In genomic region chrX:71183341-71183740, GRCh38 we compare ENCODE assay signal across 19 cellular contexts. TPM values are rescaled to one million over a fixed set of nuclear protein-coding genes. Genes with fewer than 3 reads are reported as not detected.
DNase-seq lines count a peak whose midpoint lies in the region; ATAC-seq, FAIRE-seq and TF ChIP-seq lines count a peak whose summit lies in the region.
"Had no signal": no experiment of that assay in that cellular context is flagged by ENCODE, and none has a peak within 500 bp of the region (broad histone marks: within the 10 kb centered on the region; RNA-seq: fewer than 3 reads in every experiment).

No MANE protein-coding gene starts in this region.

- H3K27me3 ChIP-seq in HepG2 (ENCODE audit: control insufficient read depth in 1 of 2, insufficient read depth in 2 of 2, low read length in 2 of 2): no peaks in the 10 kb centered on the region
- no peaks in the 10 kb centered on the region for H3K27me3 ChIP-seq in right lobe of liver

- no peaks in the 10 kb centered on the region for H3K79me2 ChIP-seq in HepG2 (ENCODE audit: insufficient read depth, low read length)

- no peak overlapping the region for H3K4me3 Mint-ChIP-seq in dendritic cell treated with granulocyte-macrophage colony-stimulating factor and Interleukin-4, amounts not matched to agents 40 ng/mL and 50 ng/mL, for 4 days
- no peak overlapping the region for H3K4me3 Mint-ChIP-seq in mesothelial cell of epicardium
- H3K4me3 Mint-ChIP-seq in activated CD4-positive, alpha-beta T cell treated with anti-CD3 and anti-CD28 coated beads for 36 hours: no peak overlapping the region

- ATAC-seq in HepG2: peak; percentile 77
- no peak for ATAC-seq in right lobe of liver
- no peak for ATAC-seq in activated CD4-positive, alpha-beta T cell treated with anti-CD3 and anti-CD28 coated beads for 36 hours
- ATAC-seq: A549, psoas muscle had no signal

- H3K36me3 ChIP-seq in HepG2 (replicated peaks in 1 of 2; ENCODE audit: control insufficient read depth in 1 of 2, insufficient read depth in 2 of 2, low read length in 2 of 2): no peaks in the 10 kb centered on the region
- H3K36me3 ChIP-seq in right lobe of liver: no peaks in the 10 kb centered on the region

- H3K27ac Mint-ChIP-seq in dendritic cell treated with granulocyte-macrophage colony-stimulating factor and Interleukin-4, amounts not matched to agents 40 ng/mL and 50 ng/mL, for 4 days: peak overlapping the region; percentile 22
- H3K27ac Mint-ChIP-seq in mesothelial cell of epicardium: peak overlapping the region; percentile 98
- no peak overlapping the region for H3K27ac Mint-ChIP-seq in activated CD4-positive, alpha-beta T cell treated with anti-CD3 and anti-CD28 coated beads for 36 hours

- no peaks in the 10 kb centered on the region for H4K20me1 ChIP-seq in HepG2 (ENCODE audit: insufficient read depth, low read length)

- peak; percentile 49 to 59; a peak in 3 of 4 replicates for TF ChIP-seq POLR2A in HepG2 (IDR thresholded peaks at IDR 0.05; ENCODE audit: insufficient read depth in 1 of 2, low read depth in 2 of 2, low read length in 2 of 2)
- no peak for TF ChIP-seq POLR2A in right lobe of liver (IDR thresholded peaks at IDR 0.05)

- H3K27ac ChIP-seq in HepG2 (ENCODE audit: extremely low read length, insufficient read depth, low read length) (peak overlapping the region; percentile 100), right lobe of liver (peak overlapping the region in 1 of 3 donors; percentile 75)
- H3K27ac ChIP-seq: psoas muscle had no signal

- H3K4me1 Mint-ChIP-seq in dendritic cell treated with granulocyte-macrophage colony-stimulating factor and Interleukin-4, amounts not matched to agents 40 ng/mL and 50 ng/mL, for 4 days (ENCODE audit: low read depth): peaks cover 11% of the 10 kb centered on the region
- peaks cover 30% of the 10 kb centered on the region for H3K4me1 Mint-ChIP-seq in mesothelial cell of epicardium
- peaks cover 13% of the 10 kb centered on the region for H3K4me1 Mint-ChIP-seq in activated CD4-positive, alpha-beta T cell treated with anti-CD3 and anti-CD28 coated beads for 36 hours

- no peaks in the 10 kb centered on the region for H3K9me3 ChIP-seq in HepG2 (ENCODE audit: low read length)
- H3K9me3 ChIP-seq in right lobe of liver: no peaks in the 10 kb centered on the region
- H3K9me3 ChIP-seq: A549, psoas muscle had no signal

- TF ChIP-seq EP300 in HepG2 (IDR thresholded peaks at IDR 0.05; ENCODE audit: low read depth in 2 of 2, low read length in 2 of 2): peak in 1 of 2 experiments; percentile 65; a peak in 2 of 4 replicates
- no peak for TF ChIP-seq EP300 in HepG2 (CRISPR knock-in tag; IDR thresholded peaks at IDR 0.05; ENCODE audit: borderline replicate concordance)

- no peak; the same call in 1 of the 2 replicates for TF ChIP-seq RAD21 in HepG2 (CRISPR knock-in tag; IDR thresholded peaks at IDR 0.05)

- peak; percentile 78 for DNase-seq in HepG2 (ENCODE audit: low spot score)
- DNase-seq in right lobe of liver: no peak
- DNase-seq in mesothelial cell of epicardium (ENCODE audit: low spot score in 2 of 2, unreplicated experiment in 2 of 2): no peak
- no peak for DNase-seq in activated CD4-positive, alpha-beta T cell treated with anti-CD3 and anti-CD28 coated beads for 36 hours
- no peak for DNase-seq in activated naive CD4-positive, alpha-beta T cell (lab: John Stamatoyannopoulos, UW)
- DNase-seq in medulla oblongata (ENCODE audit: extremely low spot score): no peak
- no peak for DNase-seq in glomerular visceral epithelial cell (ENCODE audit: extremely low spot score)
- DNase-seq: activated CD4-positive, CD25-positive, alpha-beta regulatory T cell treated with anti-CD3 and anti-CD28 coated beads, Interleukin-2, amount 50 U/mL, for 72 hours; activated naive CD8-positive, alpha-beta T cell treated with anti-CD3 and anti-CD28 coated beads for 36 hours; CD8-positive, alpha-beta memory T cell; central memory CD4-positive, alpha-beta T cell; kidney; NCI-H748 treated with DMSO at 0.1 percent for 48 hours; psoas muscle had no signal

- peaks cover 40% of the 10 kb centered on the region for H3K36me3 Mint-ChIP-seq in dendritic cell treated with granulocyte-macrophage colony-stimulating factor and Interleukin-4, amounts not matched to agents 40 ng/mL and 50 ng/mL, for 4 days (ENCODE audit: low read depth)
- H3K36me3 Mint-ChIP-seq in mesothelial cell of epicardium: no peaks in the 10 kb centered on the region
- H3K36me3 Mint-ChIP-seq in activated CD4-positive, alpha-beta T cell treated with anti-CD3 and anti-CD28 coated beads for 36 hours (ENCODE audit: low read depth): peaks cover 2% of the 10 kb centered on the region

- H3K9ac ChIP-seq in HepG2 (ENCODE audit: insufficient read depth, low read depth, low read length): peak overlapping the region; percentile 82

- in situ Hi-C loops in HepG2 (cut with HindIII; ENCODE audit: extremely low pct_ligation_motif_present, low pct_unique_long_range_greater_than_20kb): no loop called here

- H3K4me3 ChIP-seq in HepG2 (replicated peaks in 1 of 3; ENCODE audit: insufficient read depth in 1 of 3, low read depth in 2 of 3, low read length in 3 of 3) (peak overlapping the region; percentile 36 to 62 (median 49); a peak in 5 of 6 replicates), right lobe of liver (no peak overlapping the region)
- H3K4me3 ChIP-seq: A549 had no signal

- peak overlapping the region; percentile 82 for H3K4me2 ChIP-seq in HepG2 (ENCODE audit: low read depth, low read length)

- peaks cover 50% of the 10 kb centered on the region for H3K4me1 ChIP-seq in HepG2 (ENCODE audit: insufficient read depth, low read length)
- peaks cover 0 to 13% (median 0%) of the 10 kb centered on the region in 4 donors for H3K4me1 ChIP-seq in right lobe of liver
- H3K4me1 ChIP-seq: psoas muscle had no signal

- TF ChIP-seq CTCF in HepG2 (CRISPR knock-in tag; IDR thresholded peaks at IDR 0.05): no peak
- no peak for TF ChIP-seq CTCF in right lobe of liver (IDR thresholded peaks at IDR 0.05)
- no peak for TF ChIP-seq CTCF in mesothelial cell of epicardium (IDR thresholded peaks at IDR 0.05; ENCODE audit: unreplicated experiment)

- WGBS in HepG2 (ENCODE audit: low lambda C conversion rate): 0% methylated on average over 3 of the region's 6 CpGs
- WGBS in right lobe of liver (ENCODE audit: insufficient coverage, low coverage, low lambda C conversion rate, missing lambda C conversion rate): 40% methylated on average over 6 of the region's 6 CpGs

- intact Hi-C loops in HepG2 (cut with micrococcal nuclease; ENCODE audit: unreplicated experiment): loop anchor here (5.0 kb wide), 3 partner anchors 34 to 86 kb away; partner anchors contain the start of genes FOXO4 and ZMYM3
- intact Hi-C loops in right lobe of liver (cut with DNase I): no loop called here
- intact Hi-C loops in dendritic cell treated with granulocyte-macrophage colony-stimulating factor and Interleukin-4, amounts not matched to agents 40 ng/mL and 50 ng/mL, for 4 days (cut with micrococcal nuclease): loop anchor here (10.0 kb wide), 1 partner anchor 71 kb away; the partner anchor contains the start of gene ZMYM3
- intact Hi-C loops in activated CD4-positive, alpha-beta T cell treated with anti-CD3 and anti-CD28 coated beads for 36 hours (cut with DNase I, micrococcal nuclease): loop anchor here (5.0 to 10.0 kb wide), 4 partner anchors 66 to 1051 kb away; partner anchors contain the start of genes IGBP1 (in 1 of the 2), MED12 (in 1 of the 2) and TAF1 (in 1 of the 2)

- CTCF ChIA-PET in HepG2 (lab: Yijun Ruan, JAX; ENCODE audit: low intra/inter-chr PET ratio, low total read pairs): no interaction called here
- CTCF ChIA-PET in activated CD4-positive, alpha-beta T cell treated with anti-CD3 and anti-CD28 coated beads for 36 hours (lab: Charles Lee): no interaction called here

- FAIRE-seq in HepG2 (lab: Jason Lieb, UNC): peak; percentile 98
- FAIRE-seq: A549, G401.6, kidney had no signal

- H3K27me3 Mint-ChIP-seq in dendritic cell treated with granulocyte-macrophage colony-stimulating factor and Interleukin-4, amounts not matched to agents 40 ng/mL and 50 ng/mL, for 4 days: no peaks in the 10 kb centered on the region
- no peaks in the 10 kb centered on the region for H3K27me3 Mint-ChIP-seq in mesothelial cell of epicardium (ENCODE audit: low read depth)
- H3K27me3 Mint-ChIP-seq in activated CD4-positive, alpha-beta T cell treated with anti-CD3 and anti-CD28 coated beads for 36 hours: no peaks in the 10 kb centered on the region
- H3K27me3 Mint-ChIP-seq: activated naive CD8-positive, alpha-beta T cell treated with anti-CD3 and anti-CD28 coated beads for 36 hours had no signal

- POLR2A ChIA-PET in HepG2 (lab: Yijun Ruan, JAX): interaction anchor here (1.0 to 5.2 kb wide), 14 partner anchors 9 to 183 kb away, joined by 3 to 68 read pairs (median 12); partner anchors contain the start of genes GJB1, MED12, NONO and TAF1
- POLR2A ChIA-PET in activated CD4-positive, alpha-beta T cell treated with anti-CD3 and anti-CD28 coated beads for 36 hours (lab: Charles Lee): interaction anchor here (0.6 to 1.9 kb wide), 3 partner anchors 100 to 183 kb away, joined by 3 to 13 read pairs (median 12); partner anchors contain the start of genes NONO and TAF1

- H3K9me3 Mint-ChIP-seq in dendritic cell treated with granulocyte-macrophage colony-stimulating factor and Interleukin-4, amounts not matched to agents 40 ng/mL and 50 ng/mL, for 4 days: no peaks in the 10 kb centered on the region
- H3K9me3 Mint-ChIP-seq in mesothelial cell of epicardium: no peaks in the 10 kb centered on the region
- H3K9me3 Mint-ChIP-seq in activated CD4-positive, alpha-beta T cell treated with anti-CD3 and anti-CD28 coated beads for 36 hours (ENCODE audit: low read depth): no peaks in the 10 kb centered on the region
- H3K9me3 Mint-ChIP-seq: activated naive CD8-positive, alpha-beta T cell treated with anti-CD3 and anti-CD28 coated beads for 36 hours; CD8-positive, alpha-beta memory T cell had no signal

- no TSS peak for BruUV-seq in HepG2 (replicated peaks; lab: Mats Ljungman, UMichigan)

- H2AFZ ChIP-seq in HepG2 (ENCODE audit: low read length): peak overlapping the region; percentile 36

RNA-seq across cellular contexts. Expression of gene NLGN3, which starts 38.7 kb away (rescaled TPM):
- total RNA-seq in HepG2 (2016; rRNA removed; fragmentation: Illumina TruSeq; extraction: Trizol) (0.04 TPM in 1 of 2 replicates, not detected in the other), right lobe of liver (under 1 TPM in 5 of 6 experiments, not detected in 1; 0.12 to 0.25 (median 0.14) TPM), mesothelial cell of epicardium (3.3 to 3.5 TPM (median 3.3 TPM) in 3 replicates)
- total RNA-seq in HepG2 (2016; cell fraction: cytosol; rRNA removed; fragmentation: Illumina TruSeq; extraction: Trizol; ENCODE audit: low read depth): not detected in 2 replicates
- total RNA-seq in HepG2 (2016; cell fraction: insoluble cytoplasmic fraction; rRNA removed; fragmentation: Illumina TruSeq; extraction: Trizol): not detected in 2 replicates
- not detected in 2 replicates for total RNA-seq in HepG2 (2016; cell fraction: membrane; rRNA removed; fragmentation: Illumina TruSeq; extraction: Trizol)
- total RNA-seq in HepG2 (2016; cell fraction: nucleus; rRNA removed; fragmentation: Illumina TruSeq; extraction: Trizol): not detected in 2 replicates
- polyA plus RNA-seq in HepG2 (2011; rRNA removed): 0.16 and 0.29 TPM in 2 replicates
- polyA plus RNA-seq in HepG2 (2011; cell fraction: cytosol; rRNA removed): 0.05 and 0.19 TPM in 2 replicates
- polyA plus RNA-seq in HepG2 (2011; cell fraction: nucleus; rRNA removed): 1.1 and 1.7 TPM in 2 replicates
- polyA plus RNA-seq in HepG2 (2012): 0.36 and 0.51 TPM in 2 replicates
- not detected in 2 replicates for polyA plus RNA-seq in HepG2 (2016; cell fraction: cytosol; fragmentation: Illumina TruSeq; extraction: Trizol; ENCODE audit: low read depth)
- not detected in 2 replicates for polyA plus RNA-seq in HepG2 (2016; cell fraction: insoluble cytoplasmic fraction; fragmentation: Illumina TruSeq; extraction: Trizol; ENCODE audit: low read depth)
- polyA plus RNA-seq in HepG2 (2016; cell fraction: membrane; fragmentation: Illumina TruSeq; extraction: Trizol; ENCODE audit: low read depth): not detected in 2 replicates
- 0.23 and 0.24 TPM in 2 replicates for polyA plus RNA-seq in HepG2 (2016; cell fraction: nucleus; fragmentation: Illumina TruSeq; extraction: Trizol; ENCODE audit: insufficient read depth, low read depth)
- polyA minus RNA-seq in HepG2 (2011; rRNA and poly(A)+ RNA removed; ENCODE audit: low replicate concordance): 0.22 and 1.6 TPM in 2 replicates
- not detected in 2 replicates for polyA minus RNA-seq in HepG2 (2011; cell fraction: cytosol; rRNA and poly(A)+ RNA removed)
- polyA minus RNA-seq in HepG2 (2011; cell fraction: nucleus; rRNA and poly(A)+ RNA removed): 0.50 and 0.52 TPM in 2 replicates
- total RNA-seq in activated CD4-positive, alpha-beta T cell treated with anti-CD3 and anti-CD28 coated beads for 36 hours: under 1 TPM; 0.77 to 0.78 TPM

RNA-seq across cellular contexts. Expression of gene GJB1, which starts 39.7 kb away (rescaled TPM):
- total RNA-seq in HepG2 (2016; rRNA removed; fragmentation: Illumina TruSeq; extraction: Trizol): 47.8 and 111 TPM in 2 replicates
- total RNA-seq in HepG2 (2016; cell fraction: cytosol; rRNA removed; fragmentation: Illumina TruSeq; extraction: Trizol; ENCODE audit: low read depth): 30.0 and 31.9 TPM in 2 replicates
- 43.6 and 115 TPM in 2 replicates for total RNA-seq in HepG2 (2016; cell fraction: insoluble cytoplasmic fraction; rRNA removed; fragmentation: Illumina TruSeq; extraction: Trizol)
- total RNA-seq in HepG2 (2016; cell fraction: membrane; rRNA removed; fragmentation: Illumina TruSeq; extraction: Trizol): 50.9 and 52.8 TPM in 2 replicates
- total RNA-seq in HepG2 (2016; cell fraction: nucleus; rRNA removed; fragmentation: Illumina TruSeq; extraction: Trizol): 68.5 and 79.5 TPM in 2 replicates
- 161 and 197 TPM in 2 replicates for polyA plus RNA-seq in HepG2 (2011; rRNA removed)
- 307 and 330 TPM in 2 replicates for polyA plus RNA-seq in HepG2 (2011; cell fraction: cytosol; rRNA removed)
- polyA plus RNA-seq in HepG2 (2011; cell fraction: nucleus; rRNA removed): 86.1 and 111 TPM in 2 replicates
- polyA plus RNA-seq in HepG2 (2012): 102 and 110 TPM in 2 replicates
- polyA plus RNA-seq in HepG2 (2016; cell fraction: cytosol; fragmentation: Illumina TruSeq; extraction: Trizol; ENCODE audit: low read depth): 39.6 and 40.8 TPM in 2 replicates
- 45.8 and 50.6 TPM in 2 replicates for polyA plus RNA-seq in HepG2 (2016; cell fraction: insoluble cytoplasmic fraction; fragmentation: Illumina TruSeq; extraction: Trizol; ENCODE audit: low read depth)
- polyA plus RNA-seq in HepG2 (2016; cell fraction: membrane; fragmentation: Illumina TruSeq; extraction: Trizol; ENCODE audit: low read depth): 50.7 and 51.5 TPM in 2 replicates
- 115 and 127 TPM in 2 replicates for polyA plus RNA-seq in HepG2 (2016; cell fraction: nucleus; fragmentation: Illumina TruSeq; extraction: Trizol; ENCODE audit: insufficient read depth, low read depth)
- 332 TPM in 1 of 2 replicates, not detected in the other for polyA minus RNA-seq in HepG2 (2011; rRNA and poly(A)+ RNA removed; ENCODE audit: low replicate concordance)
- polyA minus RNA-seq in HepG2 (2011; cell fraction: cytosol; rRNA and poly(A)+ RNA removed): 64.5 and 82.6 TPM in 2 replicates
- polyA minus RNA-seq in HepG2 (2011; cell fraction: nucleus; rRNA and poly(A)+ RNA removed): 18.2 and 29.2 TPM in 2 replicates
- total RNA-seq in right lobe of liver: 100 to 1,000 TPM; 120 to 329 (median 205) TPM
- 0.11 TPM in 1 of 3 replicates, not detected in the others for total RNA-seq in mesothelial cell of epicardium
- not detected for total RNA-seq in activated CD4-positive, alpha-beta T cell treated with anti-CD3 and anti-CD28 coated beads for 36 hours
- total RNA-seq: activated naive CD8-positive, alpha-beta T cell treated with anti-CD3 and anti-CD28 coated beads for 36 hours; CD8-positive, alpha-beta memory T cell; psoas muscle; subcutaneous adipose tissue; T-helper 1 cell treated with Interleukin-12 subunit alpha and Interleukin-12 subunit beta and Interleukin-4 antibody, amounts not matched to agents 30 ng/mL and 1 ng/mL, for 36 hours had no signal
- polyA plus RNA-seq: CD8-positive, alpha-beta memory T cell had no signal

Comparison
In these comparisons a context has a peak if more than half of its experiments do, and no peak if none do; other contexts are left out.
1. H3K4me3 ChIP-seq: peak in HepG2 (3 of 3); none in right lobe of liver (0 of 3).
2. intact Hi-C loops: an anchor here in HepG2 (5.0 kb wide), dendritic cell treated with granulocyte-macrophage colony-stimulating factor and Interleukin-4, amounts not matched to agents 40 ng/mL and 50 ng/mL, for 4 days (10.0 kb wide) and activated CD4-positive, alpha-beta T cell treated with anti-CD3 and anti-CD28 coated beads for 36 hours (5.0 to 10.0 kb wide); none called in right lobe of liver.
3. RNA of gene GJB1, which starts 39.7 kb away (total RNA-seq): 120 to 329 TPM in right lobe of liver and 30.0 to 115 TPM in HepG2; 0.11 TPM in mesothelial cell of epicardium and not detected in activated CD4-positive, alpha-beta T cell treated with anti-CD3 and anti-CD28 coated beads for 36 hours; every median in the first group is over 10 times any median in the second.